In the genomic region with DNA sequence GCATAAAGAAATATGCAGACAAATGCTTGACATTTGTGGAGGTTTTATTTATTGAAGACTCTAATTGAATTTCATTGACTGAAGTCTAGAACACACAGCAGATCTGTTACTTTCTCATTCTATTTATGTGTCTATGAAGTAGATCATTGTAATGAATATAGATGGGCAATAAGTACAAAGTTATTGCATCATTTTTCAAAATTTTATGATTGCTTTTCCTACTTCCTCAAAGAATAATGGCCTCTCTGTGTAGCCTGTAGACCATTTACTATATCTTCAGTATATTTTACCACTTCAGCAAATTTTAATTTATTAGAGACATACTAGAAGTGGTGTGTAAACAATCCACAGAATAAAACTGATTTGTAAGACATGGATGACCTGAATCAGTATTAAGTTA, we compare ENCODE assay signal across 23 cellular contexts.
"Had no signal": no experiment of that assay in that cellular context is flagged by ENCODE, and none has a peak within 500 bp of the region (broad histone marks: within the 10 kb centered on the region; RNA-seq: fewer than 3 reads in every experiment).

No MANE protein-coding gene starts in this region.

- H3K4me3 Mint-ChIP-seq: neural crest cell; stimulated activated effector memory CD8-positive, alpha-beta T cell treated with anti-CD3 and anti-CD28 coated beads, Interleukin-12 subunit alpha, Interleukin-12 subunit beta, amount 100 ng/mL, for 72 hours; type B pancreatic cell had no signal

- ATAC-seq: heart left ventricle; left colon; left ventricle myocardium superior; naive thymus-derived CD4-positive, alpha-beta T cell; right cardiac atrium; stimulated activated effector memory CD8-positive, alpha-beta T cell treated with anti-CD3 and anti-CD28 coated beads, Interleukin-12 subunit alpha, Interleukin-12 subunit beta, amount 100 ng/mL, for 72 hours; stimulated activated naive CD8-positive, alpha-beta T cell treated with anti-CD3 and anti-CD28 coated beads, Interleukin-15, Interleukin-2, amounts not matched to agents 100 U/mL and 50 U/mL, for 24 hours had no signal

- H3K27ac ChIP-seq: dorsolateral prefrontal cortex, heart left ventricle, ovary, suprapubic skin, thyroid gland had no signal

- H3K36me3 Mint-ChIP-seq: naive thymus-derived CD4-positive, alpha-beta T cell; stimulated activated effector memory CD8-positive, alpha-beta T cell treated with anti-CD3 and anti-CD28 coated beads, Interleukin-12 subunit alpha, Interleukin-12 subunit beta, amount 100 ng/mL, for 72 hours; type B pancreatic cell had no signal

- H3K36me3 ChIP-seq: heart left ventricle, ovary, suprapubic skin, thyroid gland had no signal

- H3K4me3 ChIP-seq: dorsolateral prefrontal cortex, heart left ventricle, lung, ovary, smooth muscle cell, suprapubic skin, thyroid gland had no signal

- H3K27me3 ChIP-seq: dorsolateral prefrontal cortex, heart left ventricle, ovary, suprapubic skin, thyroid gland had no signal

- H3K4me1 ChIP-seq: heart left ventricle, suprapubic skin had no signal

- DNase-seq: cortex of kidney; dorsolateral prefrontal cortex; effector CD8-positive, alpha-beta T cell; foreskin melanocyte; heart left ventricle; hippocampal formation; left colon; left ventricle myocardium superior; mesenchymal stem cell; naive thymus-derived CD4-positive, alpha-beta T cell; nucleus accumbens; ovary; right cardiac atrium; stimulated activated CD4-positive, alpha-beta T cell treated with anti-CD3 and anti-CD28 coated beads, Interleukin-2, amount 100 ng/mL, for 48 hours; stimulated activated CD8-positive, alpha-beta memory T cell treated with anti-CD3 and anti-CD28 coated beads, Interleukin-4, amount 100 ng/mL, for 48 hours; stimulated activated naive CD8-positive, alpha-beta T cell treated with anti-CD3 and anti-CD28 coated beads, Interleukin-15, Interleukin-2, amounts not matched to agents 100 U/mL and 50 U/mL, for 24 hours; thyroid gland had no signal

- H3K4me2 ChIP-seq: smooth muscle cell had no signal

- H3K9me3 ChIP-seq: heart left ventricle, ovary, suprapubic skin, thyroid gland had no signal

- H3K9me3 Mint-ChIP-seq: neural crest cell; stimulated activated effector memory CD8-positive, alpha-beta T cell treated with anti-CD3 and anti-CD28 coated beads, Interleukin-12 subunit alpha, Interleukin-12 subunit beta, amount 100 ng/mL, for 72 hours; type B pancreatic cell had no signal

- H3K4me1 Mint-ChIP-seq: naive thymus-derived CD4-positive, alpha-beta T cell; stimulated activated effector memory CD8-positive, alpha-beta T cell treated with anti-CD3 and anti-CD28 coated beads, Interleukin-12 subunit alpha, Interleukin-12 subunit beta, amount 100 ng/mL, for 72 hours had no signal

- H3K27me3 Mint-ChIP-seq: type B pancreatic cell had no signal

- H3K27ac Mint-ChIP-seq: naive thymus-derived CD4-positive, alpha-beta T cell; stimulated activated effector memory CD8-positive, alpha-beta T cell treated with anti-CD3 and anti-CD28 coated beads, Interleukin-12 subunit alpha, Interleukin-12 subunit beta, amount 100 ng/mL, for 72 hours; type B pancreatic cell had no signal
